In genomic region chr10:110872145-110872983, GRCh38 we compare ENCODE assay signal across 1 cellular context.
TF ChIP-seq lines count a peak whose summit lies in the region.

No MANE protein-coding gene starts in this region.

TF ChIP-seq in HepG2, 621 proteins besides CTCF, POLR2A, EP300 and RAD21 (continues in another document):
- TF ChIP-seq REL (CRISPR knock-in tag; conservative IDR thresholded peaks at IDR 0.05) (0 out of 2 replicates have a peak, but pooled peaks have one; percentile 61), MXD4 (CRISPR knock-in tag; IDR thresholded peaks at IDR 0.05) (peak; percentile 15; the same call in 1 of the 2 replicates), FOSL2 (CRISPR knock-in tag; IDR thresholded peaks at IDR 0.05) (peak; percentile 11; the same call in 1 of the 2 replicates), PCBP1 (IDR thresholded peaks at IDR 0.05; ENCODE audit: borderline replicate concordance, low read depth, low read length) (no peak), ZNF230 (CRISPR knock-in tag; IDR thresholded peaks at IDR 0.05) (peak; percentile 93), ZNF12 (CRISPR knock-in tag; IDR thresholded peaks at IDR 0.05) (0 out of 2 replicates have a peak, but pooled peaks have one; percentile 6), ZNF503 (CRISPR knock-in tag; IDR thresholded peaks at IDR 0.05) (peak; percentile 69; the same call in 1 of the 2 replicates), KLF15 (CRISPR knock-in tag; IDR thresholded peaks at IDR 0.05; ENCODE audit: borderline replicate concordance) (no peak), ZNF441 (CRISPR knock-in tag; IDR thresholded peaks at IDR 0.05; ENCODE audit: borderline replicate concordance) (peak; percentile 19; the same call in 1 of the 2 replicates), ZFX (CRISPR knock-in tag; IDR thresholded peaks at IDR 0.05; ENCODE audit: low read depth) (peak; percentile 64), GABPA (IDR thresholded peaks at IDR 0.05; ENCODE audit: low read depth, low read length) (peak; percentile 37), GABPA (CRISPR knock-in tag; IDR thresholded peaks at IDR 0.05; ENCODE audit: low read depth) (peak; percentile 38; the same call in 1 of the 2 replicates), ZNF883 (CRISPR knock-in tag; IDR thresholded peaks at IDR 0.05; ENCODE audit: not compliant biosample characterization) (peak; percentile 82), FOXP1 (IDR thresholded peaks at IDR 0.05) (no peak), FOXP1 (CRISPR knock-in tag; IDR thresholded peaks at IDR 0.05) (no peak), ZNF749 (CRISPR knock-in tag; IDR thresholded peaks at IDR 0.05; ENCODE audit: borderline replicate concordance) (peak; percentile 47; the same call in 1 of the 2 replicates), REST (IDR thresholded peaks at IDR 0.05; ENCODE audit: borderline replicate concordance in 1 of 2, low read depth in 1 of 2, low read length in 2 of 2) (no peak), ZSCAN20 (CRISPR knock-in tag; IDR thresholded peaks at IDR 0.05; ENCODE audit: borderline replicate concordance) (no peak), CEBPB (IDR thresholded peaks at IDR 0.05; ENCODE audit: borderline replicate concordance, low read depth, low read length) (peak; percentile 83), ZNF274 (CRISPR knock-in tag; IDR thresholded peaks at IDR 0.05) (0 out of 2 replicates have a peak, but pooled peaks have one; percentile 7), HNRNPLL (IDR thresholded peaks at IDR 0.05; ENCODE audit: low read depth, low read length, poor library complexity, severe bottlenecking) (peak; percentile 67), PHF8 (CRISPR knock-in tag; IDR thresholded peaks at IDR 0.05) (peak; percentile 54; the same call in 1 of the 2 replicates), MAF1 (CRISPR knock-in tag; IDR thresholded peaks at IDR 0.05; ENCODE audit: borderline replicate concordance) (no peak), PRPF4 (IDR thresholded peaks at IDR 0.05; ENCODE audit: low read depth, low read length, poor library complexity, severe bottlenecking) (peak; percentile 10), DR1 (CRISPR knock-in tag; IDR thresholded peaks at IDR 0.05) (0 out of 2 replicates have a peak, but pooled peaks have one; percentile 29), ZNF232 (CRISPR knock-in tag; IDR thresholded peaks at IDR 0.05; ENCODE audit: borderline replicate concordance) (no peak), ZFY (CRISPR knock-in tag; IDR thresholded peaks at IDR 0.05) (peak; percentile 82), MYPOP (CRISPR knock-in tag; IDR thresholded peaks at IDR 0.05) (0 out of 2 replicates have a peak, but pooled peaks have one; percentile 41), MYC (CRISPR knock-in tag; IDR thresholded peaks at IDR 0.05; ENCODE audit: borderline replicate concordance) (peak; percentile 88), PAX8 (CRISPR knock-in tag; IDR thresholded peaks at IDR 0.05; ENCODE audit: borderline replicate concordance) (no peak), SNAPC2 (CRISPR knock-in tag; IDR thresholded peaks at IDR 0.05) (no peak), NONO (IDR thresholded peaks at IDR 0.05) (no peak), NONO (CRISPR knock-in tag; conservative IDR thresholded peaks at IDR 0.05) (peak; percentile 57), ZNF740 (CRISPR knock-in tag; IDR thresholded peaks at IDR 0.05) (no peak; the same call in 1 of the 2 replicates), HNF4G (IDR thresholded peaks at IDR 0.05; ENCODE audit: borderline replicate concordance, low read depth, low read length) (no peak), HNF4G (CRISPR knock-in tag; IDR thresholded peaks at IDR 0.05; ENCODE audit: borderline replicate concordance, low read depth) (0 out of 2 replicates have a peak, but pooled peaks have one; percentile 33), ZNF33B (CRISPR knock-in tag; IDR thresholded peaks at IDR 0.05) (0 out of 2 replicates have a peak, but pooled peaks have one; percentile 70), HMG20A (CRISPR knock-in tag; IDR thresholded peaks at IDR 0.05; ENCODE audit: borderline replicate concordance) (peak; percentile 4; the same call in 1 of the 2 replicates), ZNF30 (CRISPR knock-in tag; IDR thresholded peaks at IDR 0.05) (no peak), KLF12 (CRISPR knock-in tag; IDR thresholded peaks at IDR 0.05; ENCODE audit: borderline replicate concordance) (peak; percentile 62; the same call in 1 of the 2 replicates), ZSCAN29 (CRISPR knock-in tag; conservative IDR thresholded peaks at IDR 0.05) (0 out of 2 replicates have a peak, but pooled peaks have one; percentile 35), DMAP1 (CRISPR knock-in tag; IDR thresholded peaks at IDR 0.05) (peak; percentile 13; the same call in 1 of the 2 replicates), IKZF4 (CRISPR knock-in tag; IDR thresholded peaks at IDR 0.05; ENCODE audit: borderline replicate concordance, low read depth, not compliant biosample characterization) (no peak), GATA4 (IDR thresholded peaks at IDR 0.05; ENCODE audit: borderline replicate concordance, low read depth) (no peak), ZNF432 (CRISPR knock-in tag; IDR thresholded peaks at IDR 0.05; ENCODE audit: borderline replicate concordance) (no peak), ZNF225 (CRISPR knock-in tag; IDR thresholded peaks at IDR 0.05) (0 out of 2 replicates have a peak, but pooled peaks have one; percentile 29), ZNF703 (CRISPR knock-in tag; IDR thresholded peaks at IDR 0.05; ENCODE audit: borderline replicate concordance) (no peak)
- TF ChIP-seq, protein P1, sequence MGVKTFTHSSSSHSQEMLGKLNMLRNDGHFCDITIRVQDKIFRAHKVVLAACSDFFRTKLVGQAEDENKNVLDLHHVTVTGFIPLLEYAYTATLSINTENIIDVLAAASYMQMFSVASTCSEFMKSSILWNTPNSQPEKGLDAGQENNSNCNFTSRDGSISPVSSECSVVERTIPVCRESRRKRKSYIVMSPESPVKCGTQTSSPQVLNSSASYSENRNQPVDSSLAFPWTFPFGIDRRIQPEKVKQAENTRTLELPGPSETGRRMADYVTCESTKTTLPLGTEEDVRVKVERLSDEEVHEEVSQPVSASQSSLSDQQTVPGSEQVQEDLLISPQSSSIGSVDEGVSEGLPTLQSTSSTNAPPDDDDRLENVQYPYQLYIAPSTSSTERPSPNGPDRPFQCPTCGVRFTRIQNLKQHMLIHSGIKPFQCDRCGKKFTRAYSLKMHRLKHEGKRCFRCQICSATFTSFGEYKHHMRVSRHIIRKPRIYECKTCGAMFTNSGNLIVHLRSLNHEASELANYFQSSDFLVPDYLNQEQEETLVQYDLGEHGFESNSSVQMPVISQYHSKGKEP (CRISPR knock-in tag; IDR thresholded peaks at IDR 0.05), result no peak
- TF ChIP-seq, protein P2, sequence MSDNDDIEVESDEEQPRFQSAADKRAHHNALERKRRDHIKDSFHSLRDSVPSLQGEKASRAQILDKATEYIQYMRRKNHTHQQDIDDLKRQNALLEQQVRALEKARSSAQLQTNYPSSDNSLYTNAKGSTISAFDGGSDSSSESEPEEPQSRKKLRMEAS (IDR thresholded peaks at IDR 0.05), result peak; percentile 93
- TF ChIP-seq, protein P3, sequence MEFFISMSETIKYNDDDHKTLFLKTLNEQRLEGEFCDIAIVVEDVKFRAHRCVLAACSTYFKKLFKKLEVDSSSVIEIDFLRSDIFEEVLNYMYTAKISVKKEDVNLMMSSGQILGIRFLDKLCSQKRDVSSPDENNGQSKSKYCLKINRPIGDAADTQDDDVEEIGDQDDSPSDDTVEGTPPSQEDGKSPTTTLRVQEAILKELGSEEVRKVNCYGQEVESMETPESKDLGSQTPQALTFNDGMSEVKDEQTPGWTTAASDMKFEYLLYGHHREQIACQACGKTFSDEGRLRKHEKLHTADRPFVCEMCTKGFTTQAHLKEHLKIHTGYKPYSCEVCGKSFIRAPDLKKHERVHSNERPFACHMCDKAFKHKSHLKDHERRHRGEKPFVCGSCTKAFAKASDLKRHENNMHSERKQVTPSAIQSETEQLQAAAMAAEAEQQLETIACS (CRISPR knock-in tag; IDR thresholded peaks at IDR 0.05), result peak; percentile 15; the same call in 1 of the 2 replicates
- TF ChIP-seq, protein P4, sequence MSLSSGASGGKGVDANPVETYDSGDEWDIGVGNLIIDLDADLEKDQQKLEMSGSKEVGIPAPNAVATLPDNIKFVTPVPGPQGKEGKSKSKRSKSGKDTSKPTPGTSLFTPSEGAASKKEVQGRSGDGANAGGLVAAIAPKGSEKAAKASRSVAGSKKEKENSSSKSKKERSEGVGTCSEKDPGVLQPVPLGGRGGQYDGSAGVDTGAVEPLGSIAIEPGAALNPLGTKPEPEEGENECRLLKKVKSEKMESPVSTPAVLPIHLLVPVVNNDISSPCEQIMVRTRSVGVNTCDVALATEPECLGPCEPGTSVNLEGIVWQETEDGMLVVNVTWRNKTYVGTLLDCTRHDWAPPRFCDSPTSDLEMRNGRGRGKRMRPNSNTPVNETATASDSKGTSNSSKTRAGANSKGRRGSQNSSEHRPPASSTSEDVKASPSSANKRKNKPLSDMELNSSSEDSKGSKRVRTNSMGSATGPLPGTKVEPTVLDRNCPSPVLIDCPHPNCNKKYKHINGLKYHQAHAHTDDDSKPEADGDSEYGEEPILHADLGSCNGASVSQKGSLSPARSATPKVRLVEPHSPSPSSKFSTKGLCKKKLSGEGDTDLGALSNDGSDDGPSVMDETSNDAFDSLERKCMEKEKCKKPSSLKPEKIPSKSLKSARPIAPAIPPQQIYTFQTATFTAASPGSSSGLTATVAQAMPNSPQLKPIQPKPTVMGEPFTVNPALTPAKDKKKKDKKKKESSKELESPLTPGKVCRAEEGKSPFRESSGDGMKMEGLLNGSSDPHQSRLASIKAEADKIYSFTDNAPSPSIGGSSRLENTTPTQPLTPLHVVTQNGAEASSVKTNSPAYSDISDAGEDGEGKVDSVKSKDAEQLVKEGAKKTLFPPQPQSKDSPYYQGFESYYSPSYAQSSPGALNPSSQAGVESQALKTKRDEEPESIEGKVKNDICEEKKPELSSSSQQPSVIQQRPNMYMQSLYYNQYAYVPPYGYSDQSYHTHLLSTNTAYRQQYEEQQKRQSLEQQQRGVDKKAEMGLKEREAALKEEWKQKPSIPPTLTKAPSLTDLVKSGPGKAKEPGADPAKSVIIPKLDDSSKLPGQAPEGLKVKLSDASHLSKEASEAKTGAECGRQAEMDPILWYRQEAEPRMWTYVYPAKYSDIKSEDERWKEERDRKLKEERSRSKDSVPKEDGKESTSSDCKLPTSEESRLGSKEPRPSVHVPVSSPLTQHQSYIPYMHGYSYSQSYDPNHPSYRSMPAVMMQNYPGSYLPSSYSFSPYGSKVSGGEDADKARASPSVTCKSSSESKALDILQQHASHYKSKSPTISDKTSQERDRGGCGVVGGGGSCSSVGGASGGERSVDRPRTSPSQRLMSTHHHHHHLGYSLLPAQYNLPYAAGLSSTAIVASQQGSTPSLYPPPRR (CRISPR knock-in tag; IDR thresholded peaks at IDR 0.05; ENCODE audit: borderline replicate concordance), result no peak
- TF ChIP-seq, protein P5, sequence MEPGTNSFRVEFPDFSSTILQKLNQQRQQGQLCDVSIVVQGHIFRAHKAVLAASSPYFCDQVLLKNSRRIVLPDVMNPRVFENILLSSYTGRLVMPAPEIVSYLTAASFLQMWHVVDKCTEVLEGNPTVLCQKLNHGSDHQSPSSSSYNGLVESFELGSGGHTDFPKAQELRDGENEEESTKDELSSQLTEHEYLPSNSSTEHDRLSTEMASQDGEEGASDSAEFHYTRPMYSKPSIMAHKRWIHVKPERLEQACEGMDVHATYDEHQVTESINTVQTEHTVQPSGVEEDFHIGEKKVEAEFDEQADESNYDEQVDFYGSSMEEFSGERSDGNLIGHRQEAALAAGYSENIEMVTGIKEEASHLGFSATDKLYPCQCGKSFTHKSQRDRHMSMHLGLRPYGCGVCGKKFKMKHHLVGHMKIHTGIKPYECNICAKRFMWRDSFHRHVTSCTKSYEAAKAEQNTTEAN (CRISPR knock-in tag; conservative IDR thresholded peaks at IDR 0.05), result peak; percentile 32; the same call in 1 of the 2 replicates
